8 cellular contexts compared by ENCODE assay signal in genomic region chr1:67686272-67687197, GRCh38. TPM values are rescaled to one million over a fixed set of nuclear protein-coding genes. Genes with fewer than 3 reads are reported as not detected.
DNase-seq lines count a peak whose midpoint lies in the region; ATAC-seq, FAIRE-seq and TF ChIP-seq lines count a peak whose summit lies in the region.

No MANE protein-coding gene starts in this region.

- no peaks in the 10 kb centered on the region for H3K9me3 ChIP-seq in BLaER1 treated with 17β-estradiol and CSF1 and Interleukin-3, amounts not matched to agents 10 nM and 100 nM (replicated peaks in 1 of 11)
- H3K9me3 ChIP-seq in liver (ENCODE audit: control insufficient read depth in 4 of 4, low read length in 3 of 4) = no peaks in the 10 kb centered on the region

- peaks cover 0 to 48% (median 22%) of the 10 kb centered on the region in 11 experiments; a peak in 16 of 22 replicates for H4K20me1 ChIP-seq in BLaER1 treated with 17β-estradiol and CSF1 and Interleukin-3, amounts not matched to agents 10 nM and 100 nM

- peaks cover 22 to 53% (median 32%) of the 10 kb centered on the region in 10 experiments for H3K4me1 ChIP-seq in BLaER1 treated with 17β-estradiol and CSF1 and Interleukin-3, amounts not matched to agents 10 nM and 100 nM
- peaks cover 0 to 28% (median 20%) of the 10 kb centered on the region in 4 donors for H3K4me1 ChIP-seq in liver (ENCODE audit: control insufficient read depth in 4 of 4, insufficient read depth in 4 of 4, low read length in 3 of 4)

- peak overlapping the region; percentile 54 to 94 (median 90) for H3K27ac ChIP-seq in BLaER1 treated with 17β-estradiol and CSF1 and Interleukin-3, amounts not matched to agents 10 nM and 100 nM
- peak overlapping the region; percentile 88 to 97 for H3K27ac ChIP-seq in liver (ENCODE audit: low read depth in 1 of 2, low read length in 2 of 2)

- TF ChIP-seq RAD21 in liver (IDR thresholded peaks at IDR 0.05) = peak in 1 of 2 donors; percentile 73

- peak; percentile 23 for ATAC-seq in HG03442 (IDR thresholded peaks at IDR 0.05; ENCODE audit: unreplicated experiment)

- H3K4me3 ChIP-seq in BLaER1 treated with 17β-estradiol and CSF1 and Interleukin-3, amounts not matched to agents 10 nM and 100 nM = peak overlapping the region; percentile 79 to 99 (median 91)
- H3K4me3 ChIP-seq in liver (ENCODE audit: low read depth in 1 of 3, low read length in 3 of 3) = peak overlapping the region; percentile 74 to 98 (median 94)

- TF ChIP-seq CTCF in liver (IDR thresholded peaks at IDR 0.05; ENCODE audit: low read depth, low read length, missing input control) = no peak

- peaks cover 0 to 34% (median 31%) of the 10 kb centered on the region in 11 experiments; a peak in 18 of 22 replicates for H3K36me3 ChIP-seq in BLaER1 treated with 17β-estradiol and CSF1 and Interleukin-3, amounts not matched to agents 10 nM and 100 nM
- H3K36me3 ChIP-seq in liver (ENCODE audit: control insufficient read depth in 4 of 4, insufficient read depth in 3 of 4, low read depth in 1 of 4, low read length in 3 of 4) = peaks cover 5 to 13% (median 8%) of the 10 kb centered on the region in 4 donors

- WGBS in liver = under 1% methylated on average over 42 of the region's 42 CpGs

- peak; percentile 67 for FAIRE-seq in GM19239 (lab: Jason Lieb, UNC)

- H3K27me3 ChIP-seq in BLaER1 treated with 17β-estradiol and CSF1 and Interleukin-3, amounts not matched to agents 10 nM and 100 nM = no peaks in the 10 kb centered on the region
- H3K27me3 ChIP-seq in liver (ENCODE audit: control insufficient read depth in 4 of 4, insufficient read depth in 4 of 4, low read length in 3 of 4) = no peaks in the 10 kb centered on the region

- peak; percentile 22 for DNase-seq in GM19239 (ENCODE audit: insufficient read length, low spot score)
- peak; percentile 68 to 81 for DNase-seq in NCI-H526 (lab: John Stamatoyannopoulos, UW)
- peak; percentile 61 for DNase-seq in activated CD4-positive, alpha-beta T cell treated with anti-CD3 and anti-CD28 coated beads, Interleukin-2, amount 50 U/mL, for 1 hour
- peak; percentile 79 to 97 for DNase-seq in dermis microvascular lymphatic vessel endothelial cell (ENCODE audit: low read depth in 2 of 2)
- peak; percentile 39 to 61 for DNase-seq in stimulated activated CD4-positive, alpha-beta T cell treated with anti-CD3 and anti-CD28 coated beads, Interleukin-4, amount 100 ng/mL, for 4 hours

- H3K4me2 ChIP-seq in BLaER1 treated with 17β-estradiol and CSF1 and Interleukin-3, amounts not matched to agents 10 nM and 100 nM = peak overlapping the region; percentile 79 to 92 (median 88)

- H3K9ac ChIP-seq in BLaER1 treated with 17β-estradiol and CSF1 and Interleukin-3, amounts not matched to agents 10 nM and 100 nM = peak overlapping the region; percentile 83 to 95 (median 91)
- H3K9ac ChIP-seq in liver (ENCODE audit: low read depth in 1 of 2, low read length in 2 of 2) = peak overlapping the region; percentile 70 to 94

TF ChIP-seq in liver, 16 proteins besides CTCF, POLR2A, EP300 and RAD21:
- TF ChIP-seq HNF4G (IDR thresholded peaks at IDR 0.05) = peak; percentile 64
- peak; percentile 69 to 82 for TF ChIP-seq JUND (IDR thresholded peaks at IDR 0.05)
- TF ChIP-seq RXRA (IDR thresholded peaks at IDR 0.05) = peak; percentile 79 to 86
- no peak for TF ChIP-seq EGR1 (IDR thresholded peaks at IDR 0.05; ENCODE audit: low read depth in 2 of 2)
- TF ChIP-seq, protein P1, sequence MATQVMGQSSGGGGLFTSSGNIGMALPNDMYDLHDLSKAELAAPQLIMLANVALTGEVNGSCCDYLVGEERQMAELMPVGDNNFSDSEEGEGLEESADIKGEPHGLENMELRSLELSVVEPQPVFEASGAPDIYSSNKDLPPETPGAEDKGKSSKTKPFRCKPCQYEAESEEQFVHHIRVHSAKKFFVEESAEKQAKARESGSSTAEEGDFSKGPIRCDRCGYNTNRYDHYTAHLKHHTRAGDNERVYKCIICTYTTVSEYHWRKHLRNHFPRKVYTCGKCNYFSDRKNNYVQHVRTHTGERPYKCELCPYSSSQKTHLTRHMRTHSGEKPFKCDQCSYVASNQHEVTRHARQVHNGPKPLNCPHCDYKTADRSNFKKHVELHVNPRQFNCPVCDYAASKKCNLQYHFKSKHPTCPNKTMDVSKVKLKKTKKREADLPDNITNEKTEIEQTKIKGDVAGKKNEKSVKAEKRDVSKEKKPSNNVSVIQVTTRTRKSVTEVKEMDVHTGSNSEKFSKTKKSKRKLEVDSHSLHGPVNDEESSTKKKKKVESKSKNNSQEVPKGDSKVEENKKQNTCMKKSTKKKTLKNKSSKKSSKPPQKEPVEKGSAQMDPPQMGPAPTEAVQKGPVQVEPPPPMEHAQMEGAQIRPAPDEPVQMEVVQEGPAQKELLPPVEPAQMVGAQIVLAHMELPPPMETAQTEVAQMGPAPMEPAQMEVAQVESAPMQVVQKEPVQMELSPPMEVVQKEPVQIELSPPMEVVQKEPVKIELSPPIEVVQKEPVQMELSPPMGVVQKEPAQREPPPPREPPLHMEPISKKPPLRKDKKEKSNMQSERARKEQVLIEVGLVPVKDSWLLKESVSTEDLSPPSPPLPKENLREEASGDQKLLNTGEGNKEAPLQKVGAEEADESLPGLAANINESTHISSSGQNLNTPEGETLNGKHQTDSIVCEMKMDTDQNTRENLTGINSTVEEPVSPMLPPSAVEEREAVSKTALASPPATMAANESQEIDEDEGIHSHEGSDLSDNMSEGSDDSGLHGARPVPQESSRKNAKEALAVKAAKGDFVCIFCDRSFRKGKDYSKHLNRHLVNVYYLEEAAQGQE (IDR thresholded peaks at IDR 0.05) = peak; percentile 30
- TF ChIP-seq TAF1 (conservative IDR thresholded peaks at IDR 0.05) = peak; percentile 79
- TF ChIP-seq, protein P2, sequence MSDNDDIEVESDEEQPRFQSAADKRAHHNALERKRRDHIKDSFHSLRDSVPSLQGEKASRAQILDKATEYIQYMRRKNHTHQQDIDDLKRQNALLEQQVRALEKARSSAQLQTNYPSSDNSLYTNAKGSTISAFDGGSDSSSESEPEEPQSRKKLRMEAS (IDR thresholded peaks at IDR 0.05) = peak; percentile 53
- no peak for TF ChIP-seq FOXA2 (IDR thresholded peaks at IDR 0.05)
- peak in 1 of 2 donors; percentile 5 for TF ChIP-seq GABPA (IDR thresholded peaks at IDR 0.05 in 1 of 2, conservative IDR thresholded peaks at IDR 0.05 in 1 of 2)
- TF ChIP-seq NR2F2 (IDR thresholded peaks at IDR 0.05) = peak; percentile 33
- TF ChIP-seq HNF4A (conservative IDR thresholded peaks at IDR 0.05) = peak; percentile 84 to 86
- peak; percentile 94 for TF ChIP-seq ATF3 (IDR thresholded peaks at IDR 0.05)
- peak; percentile 86 for TF ChIP-seq SP1 (IDR thresholded peaks at IDR 0.05)
- no peak for TF ChIP-seq FOXA1 (IDR thresholded peaks at IDR 0.05)
- peak; percentile 63 for TF ChIP-seq YY1 (IDR thresholded peaks at IDR 0.05)
- TF ChIP-seq, protein P3, sequence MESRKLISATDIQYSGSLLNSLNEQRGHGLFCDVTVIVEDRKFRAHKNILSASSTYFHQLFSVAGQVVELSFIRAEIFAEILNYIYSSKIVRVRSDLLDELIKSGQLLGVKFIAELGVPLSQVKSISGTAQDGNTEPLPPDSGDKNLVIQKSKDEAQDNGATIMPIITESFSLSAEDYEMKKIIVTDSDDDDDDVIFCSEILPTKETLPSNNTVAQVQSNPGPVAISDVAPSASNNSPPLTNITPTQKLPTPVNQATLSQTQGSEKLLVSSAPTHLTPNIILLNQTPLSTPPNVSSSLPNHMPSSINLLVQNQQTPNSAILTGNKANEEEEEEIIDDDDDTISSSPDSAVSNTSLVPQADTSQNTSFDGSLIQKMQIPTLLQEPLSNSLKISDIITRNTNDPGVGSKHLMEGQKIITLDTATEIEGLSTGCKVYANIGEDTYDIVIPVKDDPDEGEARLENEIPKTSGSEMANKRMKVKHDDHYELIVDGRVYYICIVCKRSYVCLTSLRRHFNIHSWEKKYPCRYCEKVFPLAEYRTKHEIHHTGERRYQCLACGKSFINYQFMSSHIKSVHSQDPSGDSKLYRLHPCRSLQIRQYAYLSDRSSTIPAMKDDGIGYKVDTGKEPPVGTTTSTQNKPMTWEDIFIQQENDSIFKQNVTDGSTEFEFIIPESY (IDR thresholded peaks at IDR 0.05) = no peak

RNA-seq across cellular contexts. Expression of gene GADD45A, which starts 1.5 kb away (rescaled TPM):
- 22.5 and 26.6 TPM in 2 replicates for total RNA-seq in dermis microvascular lymphatic vessel endothelial cell
- total RNA-seq in liver = 10 to 100 TPM; 29.7 to 57.9 TPM
- polyA plus RNA-seq in liver = 10 to 100 TPM; 26.3 to 37.1 TPM

Comparison
In these comparisons a context has a peak if more than half of its experiments do, and no peak if none do; other contexts are left out.
1. Peak in every context shown above with its lines: DNase-seq, ATAC-seq, H3K4me3 ChIP-seq and H3K27ac ChIP-seq.
2. DNase-seq: peak in every context shown above with its lines; median percentile 88 in dermis microvascular lymphatic vessel endothelial cell; 74 in NCI-H526; 61 in activated CD4-positive, alpha-beta T cell treated with anti-CD3 and anti-CD28 coated beads, Interleukin-2, amount 50 U/mL, for 1 hour; 50 in stimulated activated CD4-positive, alpha-beta T cell treated with anti-CD3 and anti-CD28 coated beads, Interleukin-4, amount 100 ng/mL, for 4 hours; 22 in GM19239.